Comparison of ENCODE assay signal across 10 cellular contexts in the genomic region with DNA sequence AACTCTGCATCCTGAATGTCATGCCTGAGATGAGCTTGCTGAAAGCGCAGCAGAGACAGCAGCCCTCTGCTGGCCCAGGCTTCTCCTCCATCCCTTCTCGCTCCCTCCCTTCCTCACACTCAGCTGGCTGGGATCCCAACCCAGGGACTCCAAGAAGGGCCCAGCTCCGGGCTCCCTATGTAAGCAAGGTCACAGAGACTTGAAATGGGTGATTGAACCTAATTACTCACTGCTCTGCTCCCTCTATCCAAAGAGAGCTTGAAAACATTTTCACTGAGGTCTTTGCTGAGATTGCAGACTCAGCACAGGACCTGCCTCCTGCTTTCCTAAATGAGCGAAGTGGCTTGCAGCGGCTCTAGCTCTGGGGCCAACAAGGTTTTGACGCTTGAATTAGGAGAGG. TPM values are rescaled to one million over a fixed set of nuclear protein-coding genes. Genes with fewer than 3 reads are reported as not detected.
DNase-seq lines count a peak whose midpoint lies in the region; ATAC-seq and TF ChIP-seq lines count a peak whose summit lies in the region.
"Had no signal": no experiment of that assay in that cellular context is flagged by ENCODE, and none has a peak within 500 bp of the region (broad histone marks: within the 10 kb centered on the region; RNA-seq: fewer than 3 reads in every experiment).

No MANE protein-coding gene starts in this region.

- TF ChIP-seq CTCF in endothelial cell (IDR thresholded peaks at IDR 0.05; ENCODE audit: unreplicated experiment): no peak

- H3K27ac Mint-ChIP-seq in stimulated activated effector memory CD8-positive, alpha-beta T cell treated with anti-CD3 and anti-CD28 coated beads, Interleukin-12 subunit alpha, Interleukin-12 subunit beta, amount 100 ng/mL, for 72 hours: peak overlapping the region; percentile 63
- H3K27ac Mint-ChIP-seq in endothelial cell (ENCODE audit: unreplicated experiment): no peak overlapping the region
- H3K27ac Mint-ChIP-seq: HFFc6 had no signal

- ATAC-seq in stimulated activated effector memory CD8-positive, alpha-beta T cell treated with anti-CD3 and anti-CD28 coated beads, Interleukin-12 subunit alpha, Interleukin-12 subunit beta, amount 100 ng/mL, for 72 hours: no peak
- ATAC-seq in GM19452 (IDR thresholded peaks at IDR 0.05; ENCODE audit: unreplicated experiment) (no peak), GM18873 (IDR thresholded peaks at IDR 0.05; ENCODE audit: low FRiP score, unreplicated experiment) (no peak)

- peak; percentile 24 for DNase-seq in HK-2 (ENCODE audit: unreplicated experiment)
- peak; percentile 86 for DNase-seq in cerebellar cortex (ENCODE audit: low spot score)
- DNase-seq in kidney glomerular epithelial cell (lab: John Stamatoyannopoulos, UW): peak; percentile 81
- DNase-seq in stimulated activated effector memory CD8-positive, alpha-beta T cell treated with anti-CD3 and anti-CD28 coated beads, Interleukin-12 subunit alpha, Interleukin-12 subunit beta, amount 100 ng/mL, for 72 hours (ENCODE audit: low spot score in 2 of 2): no peak
- no peak for DNase-seq in endothelial cell (ENCODE audit: low spot score)
- DNase-seq in NCI-H82 treated with DMSO at 0.1 percent for 48 hours (lab: John Stamatoyannopoulos, UW; ENCODE audit: unreplicated experiment): no peak
- DNase-seq: HFFc6, MM.1S had no signal

- peaks cover 94% of the 10 kb centered on the region for H3K4me1 Mint-ChIP-seq in stimulated activated effector memory CD8-positive, alpha-beta T cell treated with anti-CD3 and anti-CD28 coated beads, Interleukin-12 subunit alpha, Interleukin-12 subunit beta, amount 100 ng/mL, for 72 hours
- H3K4me1 Mint-ChIP-seq in endothelial cell (ENCODE audit: unreplicated experiment): peaks cover 73% of the 10 kb centered on the region

- H3K9me3 Mint-ChIP-seq in stimulated activated effector memory CD8-positive, alpha-beta T cell treated with anti-CD3 and anti-CD28 coated beads, Interleukin-12 subunit alpha, Interleukin-12 subunit beta, amount 100 ng/mL, for 72 hours: no peaks in the 10 kb centered on the region
- H3K9me3 Mint-ChIP-seq in endothelial cell (ENCODE audit: unreplicated experiment): no peaks in the 10 kb centered on the region
- H3K9me3 Mint-ChIP-seq: HFFc6 had no signal

- peaks cover 9% of the 10 kb centered on the region for H3K27me3 Mint-ChIP-seq in endothelial cell (ENCODE audit: unreplicated experiment)

- no peak overlapping the region for H3K4me3 Mint-ChIP-seq in stimulated activated effector memory CD8-positive, alpha-beta T cell treated with anti-CD3 and anti-CD28 coated beads, Interleukin-12 subunit alpha, Interleukin-12 subunit beta, amount 100 ng/mL, for 72 hours
- H3K4me3 Mint-ChIP-seq in endothelial cell (ENCODE audit: unreplicated experiment): no peak overlapping the region
- H3K4me3 Mint-ChIP-seq: HFFc6 had no signal

- peaks cover 15% of the 10 kb centered on the region for H3K36me3 Mint-ChIP-seq in stimulated activated effector memory CD8-positive, alpha-beta T cell treated with anti-CD3 and anti-CD28 coated beads, Interleukin-12 subunit alpha, Interleukin-12 subunit beta, amount 100 ng/mL, for 72 hours
- H3K36me3 Mint-ChIP-seq in endothelial cell (ENCODE audit: low read depth, unreplicated experiment): peaks cover 9% of the 10 kb centered on the region

RNA-seq across cellular contexts. Expression of gene RAPGEF1, which starts 42.8 kb away (rescaled TPM):
- total RNA-seq in endothelial cell (ENCODE audit: unreplicated experiment): 226 TPM

Comparison
In these comparisons a context has a peak if more than half of its experiments do, and no peak if none do; other contexts are left out.
1. DNase-seq: peak in HK-2 (single experiment), cerebellar cortex (single experiment) and kidney glomerular epithelial cell (single experiment); none in stimulated activated effector memory CD8-positive, alpha-beta T cell treated with anti-CD3 and anti-CD28 coated beads, Interleukin-12 subunit alpha, Interleukin-12 subunit beta, amount 100 ng/mL, for 72 hours (0 of 2), endothelial cell (single experiment) and NCI-H82 treated with DMSO at 0.1 percent for 48 hours (single experiment).